1 cellular context compared by ENCODE assay signal in genomic region chr10:124595143-124595883, GRCh38.
A peak's percentile ranks its signal among the peaks of the same experiment; 100 is the strongest.
TF ChIP-seq lines count a peak whose summit lies in the region.

No MANE protein-coding gene starts in this region.

TF ChIP-seq in K562, 482 proteins besides CTCF, POLR2A, EP300 and RAD21:
- TF ChIP-seq, protein P1, sequence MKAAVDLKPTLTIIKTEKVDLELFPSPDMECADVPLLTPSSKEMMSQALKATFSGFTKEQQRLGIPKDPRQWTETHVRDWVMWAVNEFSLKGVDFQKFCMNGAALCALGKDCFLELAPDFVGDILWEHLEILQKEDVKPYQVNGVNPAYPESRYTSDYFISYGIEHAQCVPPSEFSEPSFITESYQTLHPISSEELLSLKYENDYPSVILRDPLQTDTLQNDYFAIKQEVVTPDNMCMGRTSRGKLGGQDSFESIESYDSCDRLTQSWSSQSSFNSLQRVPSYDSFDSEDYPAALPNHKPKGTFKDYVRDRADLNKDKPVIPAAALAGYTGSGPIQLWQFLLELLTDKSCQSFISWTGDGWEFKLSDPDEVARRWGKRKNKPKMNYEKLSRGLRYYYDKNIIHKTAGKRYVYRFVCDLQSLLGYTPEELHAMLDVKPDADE (conservative IDR thresholded peaks at IDR 0.05; ENCODE audit: control insufficient read depth, low read depth, low read length) = no peak
- TF ChIP-seq FOXA3 (CRISPR knock-in tag; conservative IDR thresholded peaks at IDR 0.05 in 1 of 2, IDR thresholded peaks at IDR 0.05 in 1 of 2) = peak in 1 of 2 experiments; percentile 41; a peak in 1 of 4 replicates
- no peak for TF ChIP-seq TCF7L2 (IDR thresholded peaks at IDR 0.05; ENCODE audit: low read depth, low read length)
- no peak for TF ChIP-seq PRDM10 (IDR thresholded peaks at IDR 0.05; ENCODE audit: partially characterized antibody)
- TF ChIP-seq TEAD4 (IDR thresholded peaks at IDR 0.05; ENCODE audit: low read length) = peak; percentile 80
- TF ChIP-seq TEAD4 (CRISPR knock-in tag; IDR thresholded peaks at IDR 0.05; ENCODE audit: borderline replicate concordance) = no peak
- TF ChIP-seq TAL1 (IDR thresholded peaks at IDR 0.05) = peak; percentile 57
- no peak for TF ChIP-seq NFATC3 (IDR thresholded peaks at IDR 0.05)
- no peak for TF ChIP-seq CTCFL (IDR thresholded peaks at IDR 0.05; ENCODE audit: borderline replicate concordance, insufficient read depth, low read depth, low read length, poor library complexity, severe bottlenecking)
- TF ChIP-seq MLLT1 (IDR thresholded peaks at IDR 0.05) = 0 out of 4 replicates have a peak, but pooled peaks of 1 of the 2 experiments have one; percentile 54
- peak in 1 of 2 experiments; percentile 12; a peak in 1 of 4 replicates for TF ChIP-seq KDM1A (IDR thresholded peaks at IDR 0.05)
- TF ChIP-seq TCF3 (CRISPR knock-in tag; IDR thresholded peaks at IDR 0.05) = peak; percentile 77
- TF ChIP-seq KLF16 (IDR thresholded peaks at IDR 0.05) = peak; percentile 60
- TF ChIP-seq CBFA2T2 (conservative IDR thresholded peaks at IDR 0.05) = peak; percentile 67
- TF ChIP-seq, protein P2, sequence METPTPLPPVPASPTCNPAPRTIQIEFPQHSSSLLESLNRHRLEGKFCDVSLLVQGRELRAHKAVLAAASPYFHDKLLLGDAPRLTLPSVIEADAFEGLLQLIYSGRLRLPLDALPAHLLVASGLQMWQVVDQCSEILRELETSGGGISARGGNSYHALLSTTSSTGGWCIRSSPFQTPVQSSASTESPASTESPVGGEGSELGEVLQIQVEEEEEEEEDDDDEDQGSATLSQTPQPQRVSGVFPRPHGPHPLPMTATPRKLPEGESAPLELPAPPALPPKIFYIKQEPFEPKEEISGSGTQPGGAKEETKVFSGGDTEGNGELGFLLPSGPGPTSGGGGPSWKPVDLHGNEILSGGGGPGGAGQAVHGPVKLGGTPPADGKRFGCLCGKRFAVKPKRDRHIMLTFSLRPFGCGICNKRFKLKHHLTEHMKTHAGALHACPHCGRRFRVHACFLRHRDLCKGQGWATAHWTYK (CRISPR knock-in tag; IDR thresholded peaks at IDR 0.05) = no peak
- TF ChIP-seq ZNF407 (IDR thresholded peaks at IDR 0.05; ENCODE audit: low read depth) = no peak
- TF ChIP-seq ESRRA (IDR thresholded peaks at IDR 0.05; ENCODE audit: borderline replicate concordance, low read depth) = peak; percentile 21; the same call in 1 of the 2 replicates
- TF ChIP-seq ZNF253 (CRISPR knock-in tag; conservative IDR thresholded peaks at IDR 0.05) = no peak
- TF ChIP-seq ZNF311 (CRISPR knock-in tag; IDR thresholded peaks at IDR 0.05) = no peak
- TF ChIP-seq FOXO4 (CRISPR knock-in tag; IDR thresholded peaks at IDR 0.05) = no peak
- peak; percentile 76 for TF ChIP-seq CBFA2T3 (IDR thresholded peaks at IDR 0.05)
